Comparison of ENCODE assay signal across 33 cellular contexts in the genomic region with DNA sequence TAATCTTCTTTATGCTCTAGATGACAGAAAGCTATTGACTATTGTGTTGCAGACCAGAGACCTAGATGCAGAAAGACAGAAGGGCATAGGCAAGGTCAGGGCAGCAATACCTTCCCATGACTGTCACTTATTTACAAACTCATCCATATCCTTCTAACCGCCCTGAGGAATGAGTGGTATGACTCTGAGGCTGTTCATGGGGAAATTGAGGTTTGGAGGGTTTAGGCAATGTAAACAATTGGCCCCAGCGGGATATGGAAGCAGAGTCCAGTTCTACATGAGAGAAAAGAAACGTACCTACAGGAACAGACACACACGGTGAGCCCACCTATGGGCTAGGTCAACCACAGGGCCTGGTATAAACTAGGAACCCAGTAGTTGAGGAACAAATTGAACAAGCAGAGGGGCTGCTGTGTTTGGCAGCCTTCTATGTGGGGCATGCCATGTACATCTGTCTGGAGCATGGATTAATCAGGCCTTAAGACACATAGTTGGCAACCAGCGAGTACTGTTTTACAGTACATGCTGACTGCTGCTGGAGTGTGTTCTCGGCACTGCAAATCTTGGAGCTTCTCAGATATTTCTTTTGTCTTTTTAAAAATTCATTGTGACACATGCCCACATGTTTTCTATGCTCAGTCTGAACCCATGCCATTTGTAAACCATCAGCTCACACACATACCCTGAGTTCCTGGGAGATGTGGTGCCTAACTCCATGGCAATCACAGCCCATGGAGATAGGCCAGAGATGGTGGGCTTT.
"Had no signal": no experiment of that assay in that cellular context is flagged by ENCODE, and none has a peak within 500 bp of the region (broad histone marks: within the 10 kb centered on the region; RNA-seq: fewer than 3 reads in every experiment).

No MANE protein-coding gene starts in this region.

- DNase-seq: activated CD4-positive, alpha-beta T cell treated with anti-CD3 and anti-CD28 coated beads for 48 hours; activated CD4-positive, alpha-beta T cell treated with anti-CD3 and anti-CD28 coated beads, Interleukin-2, amount 50 U/mL, for 48 hours; activated CD8-positive, alpha-beta memory T cell treated with anti-CD3 and anti-CD28 coated beads for 24 hours; activated effector memory CD4-positive, alpha-beta T cell treated with Interleukin-2 at 50 U/mL for 16 hours; activated naive CD4-positive, alpha-beta T cell treated with anti-CD3 and anti-CD28 coated beads for 36 hours; activated naive CD8-positive, alpha-beta T cell treated with anti-CD3 and anti-CD28 coated beads, Interleukin-2, amount 10 ng/mL, durations not matched to agents 7 days and 5 days; amniotic stem cell; body of pancreas; cerebellar nuclear complex; dorsolateral prefrontal cortex; effector memory CD4-positive, alpha-beta T cell; erythroblast; foreskin keratinocyte; heart right ventricle; kidney glomerular epithelial cell; lower lobe of right lung; mesendoderm; nephron progenitor cell; nucleus accumbens; psoas muscle; sigmoid colon; stimulated activated CD4-positive, alpha-beta T cell treated with anti-CD3 and anti-CD28 coated beads, Interleukin-15, amount 100 ng/mL, for 24 hours; stimulated activated CD4-positive, alpha-beta T cell treated with anti-CD3 and anti-CD28 coated beads, Interleukin-2, amount 100 ng/mL, for 24 hours; stimulated activated naive CD4-positive, alpha-beta T cell; T-helper 17 cell; T1000; tibial artery; upper lobe of right lung; WERI-Rb-1 had no signal

- ATAC-seq: activated CD4-positive, CD25-positive, alpha-beta regulatory T cell treated with anti-CD3 and anti-CD28 coated beads, Interleukin-2, amount 50 U/mL, for 24 hours; body of pancreas; foreskin keratinocyte; heart right ventricle; left lobe of liver; lower lobe of right lung; psoas muscle; T-helper 17 cell; upper lobe of right lung had no signal

- H3K4me3 Mint-ChIP-seq: activated naive CD4-positive, alpha-beta T cell treated with anti-CD3 and anti-CD28 coated beads for 36 hours; activated naive CD8-positive, alpha-beta T cell treated with anti-CD3 and anti-CD28 coated beads, Interleukin-2, amount 10 ng/mL, durations not matched to agents 7 days and 5 days; nephron progenitor cell; T-helper 17 cell had no signal

- H3K4me1 Mint-ChIP-seq: activated naive CD8-positive, alpha-beta T cell treated with anti-CD3 and anti-CD28 coated beads, Interleukin-2, amount 10 ng/mL, durations not matched to agents 7 days and 5 days; T-helper 17 cell had no signal

- H3K36me3 Mint-ChIP-seq: activated naive CD8-positive, alpha-beta T cell treated with anti-CD3 and anti-CD28 coated beads, Interleukin-2, amount 10 ng/mL, durations not matched to agents 7 days and 5 days had no signal

- H3K4me3 ChIP-seq: body of pancreas, coronary artery, dorsolateral prefrontal cortex, heart right ventricle, lower lobe of right lung, psoas muscle, sigmoid colon, suprapubic skin, tibial artery, upper lobe of right lung had no signal

- H3K27ac Mint-ChIP-seq: activated naive CD4-positive, alpha-beta T cell treated with anti-CD3 and anti-CD28 coated beads for 36 hours; activated naive CD8-positive, alpha-beta T cell treated with anti-CD3 and anti-CD28 coated beads, Interleukin-2, amount 10 ng/mL, durations not matched to agents 7 days and 5 days; nephron progenitor cell; T-helper 17 cell had no signal

- H3K9me3 Mint-ChIP-seq: activated naive CD4-positive, alpha-beta T cell treated with anti-CD3 and anti-CD28 coated beads for 36 hours; nephron progenitor cell had no signal

- H3K27me3 Mint-ChIP-seq: activated naive CD8-positive, alpha-beta T cell treated with anti-CD3 and anti-CD28 coated beads, Interleukin-2, amount 10 ng/mL, durations not matched to agents 7 days and 5 days; T-helper 17 cell had no signal
